1 cellular context compared by ENCODE assay signal in genomic region chr3:139185482-139185881, GRCh38.
TF ChIP-seq lines count a peak whose summit lies in the region.

No MANE protein-coding gene starts in this region.

TF ChIP-seq in GM23338, 12 proteins besides CTCF, POLR2A, EP300 and RAD21 (continued from another document):
- TF ChIP-seq, protein P1, sequence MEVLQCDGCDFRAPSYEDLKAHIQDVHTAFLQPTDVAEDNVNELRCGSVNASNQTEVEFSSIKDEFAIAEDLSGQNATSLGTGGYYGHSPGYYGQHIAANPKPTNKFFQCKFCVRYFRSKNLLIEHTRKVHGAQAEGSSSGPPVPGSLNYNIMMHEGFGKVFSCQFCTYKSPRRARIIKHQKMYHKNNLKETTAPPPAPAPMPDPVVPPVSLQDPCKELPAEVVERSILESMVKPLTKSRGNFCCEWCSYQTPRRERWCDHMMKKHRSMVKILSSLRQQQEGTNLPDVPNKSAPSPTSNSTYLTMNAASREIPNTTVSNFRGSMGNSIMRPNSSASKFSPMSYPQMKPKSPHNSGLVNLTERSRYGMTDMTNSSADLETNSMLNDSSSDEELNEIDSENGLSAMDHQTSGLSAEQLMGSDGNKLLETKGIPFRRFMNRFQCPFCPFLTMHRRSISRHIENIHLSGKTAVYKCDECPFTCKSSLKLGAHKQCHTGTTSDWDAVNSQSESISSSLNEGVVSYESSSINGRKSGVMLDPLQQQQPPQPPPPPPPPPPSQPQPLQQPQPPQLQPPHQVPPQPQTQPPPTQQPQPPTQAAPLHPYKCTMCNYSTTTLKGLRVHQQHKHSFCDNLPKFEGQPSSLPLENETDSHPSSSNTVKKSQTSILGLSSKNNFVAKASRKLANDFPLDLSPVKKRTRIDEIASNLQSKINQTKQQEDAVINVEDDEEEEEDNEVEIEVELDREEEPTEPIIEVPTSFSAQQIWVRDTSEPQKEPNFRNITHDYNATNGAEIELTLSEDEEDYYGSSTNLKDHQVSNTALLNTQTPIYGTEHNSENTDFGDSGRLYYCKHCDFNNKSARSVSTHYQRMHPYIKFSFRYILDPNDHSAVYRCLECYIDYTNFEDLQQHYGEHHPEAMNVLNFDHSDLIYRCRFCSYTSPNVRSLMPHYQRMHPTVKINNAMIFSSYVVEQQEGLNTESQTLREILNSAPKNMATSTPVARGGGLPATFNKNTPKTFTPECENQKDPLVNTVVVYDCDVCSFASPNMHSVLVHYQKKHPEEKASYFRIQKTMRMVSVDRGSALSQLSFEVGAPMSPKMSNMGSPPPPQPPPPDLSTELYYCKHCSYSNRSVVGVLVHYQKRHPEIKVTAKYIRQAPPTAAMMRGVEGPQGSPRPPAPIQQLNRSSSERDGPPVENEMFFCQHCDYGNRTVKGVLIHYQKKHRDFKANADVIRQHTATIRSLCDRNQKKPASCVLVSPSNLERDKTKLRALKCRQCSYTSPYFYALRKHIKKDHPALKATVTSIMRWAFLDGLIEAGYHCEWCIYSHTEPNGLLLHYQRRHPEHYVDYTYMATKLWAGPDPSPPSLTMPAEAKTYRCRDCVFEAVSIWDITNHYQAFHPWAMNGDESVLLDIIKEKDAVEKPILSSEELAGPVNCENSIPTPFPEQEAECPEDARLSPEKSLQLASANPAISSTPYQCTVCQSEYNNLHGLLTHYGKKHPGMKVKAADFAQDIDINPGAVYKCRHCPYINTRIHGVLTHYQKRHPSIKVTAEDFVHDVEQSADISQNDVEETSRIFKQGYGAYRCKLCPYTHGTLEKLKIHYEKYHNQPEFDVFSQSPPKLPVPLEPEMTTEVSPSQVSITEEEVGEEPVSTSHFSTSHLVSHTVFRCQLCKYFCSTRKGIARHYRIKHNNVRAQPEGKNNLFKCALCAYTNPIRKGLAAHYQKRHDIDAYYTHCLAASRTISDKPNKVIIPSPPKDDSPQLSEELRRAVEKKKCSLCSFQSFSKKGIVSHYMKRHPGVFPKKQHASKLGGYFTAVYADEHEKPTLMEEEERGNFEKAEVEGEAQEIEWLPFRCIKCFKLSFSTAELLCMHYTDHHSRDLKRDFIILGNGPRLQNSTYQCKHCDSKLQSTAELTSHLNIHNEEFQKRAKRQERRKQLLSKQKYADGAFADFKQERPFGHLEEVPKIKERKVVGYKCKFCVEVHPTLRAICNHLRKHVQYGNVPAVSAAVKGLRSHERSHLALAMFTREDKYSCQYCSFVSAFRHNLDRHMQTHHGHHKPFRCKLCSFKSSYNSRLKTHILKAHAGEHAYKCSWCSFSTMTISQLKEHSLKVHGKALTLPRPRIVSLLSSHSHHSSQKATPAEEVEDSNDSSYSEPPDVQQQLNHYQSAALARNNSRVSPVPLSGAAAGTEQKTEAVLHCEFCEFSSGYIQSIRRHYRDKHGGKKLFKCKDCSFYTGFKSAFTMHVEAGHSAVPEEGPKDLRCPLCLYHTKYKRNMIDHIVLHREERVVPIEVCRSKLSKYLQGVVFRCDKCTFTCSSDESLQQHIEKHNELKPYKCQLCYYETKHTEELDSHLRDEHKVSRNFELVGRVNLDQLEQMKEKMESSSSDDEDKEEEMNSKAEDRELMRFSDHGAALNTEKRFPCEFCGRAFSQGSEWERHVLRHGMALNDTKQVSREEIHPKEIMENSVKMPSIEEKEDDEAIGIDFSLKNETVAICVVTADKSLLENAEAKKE (CRISPR knock-in tag; IDR thresholded peaks at IDR 0.05): no peak
- TF ChIP-seq POLR2AphosphoS5 (IDR thresholded peaks at IDR 0.05; ENCODE audit: low read depth): no peak
- no peak for TF ChIP-seq ETS1 (IDR thresholded peaks at IDR 0.05)
- TF ChIP-seq EZH2phosphoT487 (IDR thresholded peaks at IDR 0.05; ENCODE audit: unreplicated experiment): no peak
- TF ChIP-seq NANOG (IDR thresholded peaks at IDR 0.05; ENCODE audit: borderline replicate concordance): no peak
- TF ChIP-seq EZH2 (IDR thresholded peaks at IDR 0.05; ENCODE audit: low read depth, unreplicated experiment): no peak
- no peak for TF ChIP-seq ZNF331 (CRISPR knock-in tag; IDR thresholded peaks at IDR 0.05; ENCODE audit: low read depth)
- TF ChIP-seq STAT1 (IDR thresholded peaks at IDR 0.05; ENCODE audit: unreplicated experiment): no peak
- no peak for TF ChIP-seq REST (IDR thresholded peaks at IDR 0.05; ENCODE audit: unreplicated experiment)
